ENCODE assay signal across 1 cellular context in genomic region chr11:109486129-109486528, GRCh38.
TF ChIP-seq lines count a peak whose summit lies in the region.

No MANE protein-coding gene starts in this region.

TF ChIP-seq in GM23338, 12 proteins besides CTCF, POLR2A, EP300 and RAD21 (continued from another document):
- TF ChIP-seq REST (IDR thresholded peaks at IDR 0.05; ENCODE audit: unreplicated experiment) (no peak), EZH2 (IDR thresholded peaks at IDR 0.05; ENCODE audit: low read depth, unreplicated experiment) (no peak), STAT1 (IDR thresholded peaks at IDR 0.05; ENCODE audit: unreplicated experiment) (no peak)
- TF ChIP-seq, protein P1, sequence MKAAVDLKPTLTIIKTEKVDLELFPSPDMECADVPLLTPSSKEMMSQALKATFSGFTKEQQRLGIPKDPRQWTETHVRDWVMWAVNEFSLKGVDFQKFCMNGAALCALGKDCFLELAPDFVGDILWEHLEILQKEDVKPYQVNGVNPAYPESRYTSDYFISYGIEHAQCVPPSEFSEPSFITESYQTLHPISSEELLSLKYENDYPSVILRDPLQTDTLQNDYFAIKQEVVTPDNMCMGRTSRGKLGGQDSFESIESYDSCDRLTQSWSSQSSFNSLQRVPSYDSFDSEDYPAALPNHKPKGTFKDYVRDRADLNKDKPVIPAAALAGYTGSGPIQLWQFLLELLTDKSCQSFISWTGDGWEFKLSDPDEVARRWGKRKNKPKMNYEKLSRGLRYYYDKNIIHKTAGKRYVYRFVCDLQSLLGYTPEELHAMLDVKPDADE (IDR thresholded peaks at IDR 0.05): no peak
